Comparison of ENCODE assay signal across 15 cellular contexts in the genomic region with DNA sequence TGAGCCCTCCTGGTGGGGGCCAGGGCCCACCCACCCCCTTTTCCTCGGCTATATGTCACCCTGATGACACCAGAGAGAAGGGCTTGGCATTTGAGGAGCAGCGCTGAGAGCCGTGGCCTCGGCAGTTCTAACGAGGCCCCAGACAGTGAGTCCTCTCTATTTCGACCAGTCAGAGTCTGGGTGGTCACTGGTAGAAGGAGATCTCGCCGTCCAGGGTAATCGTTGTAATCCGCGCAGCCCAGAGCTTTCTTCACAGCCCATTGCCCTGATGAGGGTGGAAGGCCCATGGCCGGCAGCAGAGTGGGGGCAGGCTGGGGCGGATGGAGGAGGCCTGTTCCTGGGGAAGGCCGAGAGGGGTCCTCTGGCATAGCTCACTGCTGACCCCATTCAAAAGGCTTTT.
A peak's percentile ranks its signal among the peaks of the same experiment; 100 is the strongest.
DNase-seq lines count a peak whose midpoint lies in the region; ATAC-seq, FAIRE-seq and TF ChIP-seq lines count a peak whose summit lies in the region.
"Had no signal": no experiment of that assay in that cellular context is flagged by ENCODE, and none has a peak within 500 bp of the region (broad histone marks: within the 10 kb centered on the region; RNA-seq: fewer than 3 reads in every experiment).

No MANE protein-coding gene starts in this region.

- no peaks in the 10 kb centered on the region for H3K9me3 Mint-ChIP-seq in GM23338
- no peaks in the 10 kb centered on the region for H3K9me3 Mint-ChIP-seq in IgD-negative memory B cell

- H3K36me3 Mint-ChIP-seq in GM23338 (ENCODE audit: low read depth) (no peaks in the 10 kb centered on the region; the same call in 2 of the 3 replicates), IgD-negative memory B cell (no peaks in the 10 kb centered on the region)

- 99% methylated on average over 13 of the region's 14 CpGs for WGBS in HepG2 (ENCODE audit: low lambda C conversion rate)
- 84 to 88% (median 84%) methylated on average over 14 of the region's 14 CpGs for WGBS in ovary, 3 donors

- no peak for FAIRE-seq in HepG2 (lab: Jason Lieb, UNC)
- FAIRE-seq: GM18507, H54 had no signal

- H3K9ac ChIP-seq in HepG2 (ENCODE audit: insufficient read depth, low read depth, low read length), result no peak overlapping the region
- H3K9ac ChIP-seq: BLaER1 treated with 17β-estradiol and CSF1 and Interleukin-3, amounts not matched to agents 10 nM and 100 nM had no signal

- peaks cover 5% of the 10 kb centered on the region; the same call in 1 of the 2 replicates for H3K4me1 ChIP-seq in GM23338 (ENCODE audit: insufficient read depth)
- no peaks in the 10 kb centered on the region for H3K4me1 ChIP-seq in HepG2 (ENCODE audit: insufficient read depth, low read length)
- peaks cover 8% of the 10 kb centered on the region for H3K4me1 ChIP-seq in ovary (ENCODE audit: insufficient read depth)

- no peak overlapping the region for H3K27ac ChIP-seq in GM23338 (ENCODE audit: low read depth)
- no peak overlapping the region for H3K27ac ChIP-seq in HepG2 (ENCODE audit: extremely low read length, insufficient read depth, low read length)
- no peak overlapping the region for H3K27ac ChIP-seq in ovary
- H3K27ac ChIP-seq: BLaER1 treated with 17β-estradiol and CSF1 and Interleukin-3, amounts not matched to agents 10 nM and 100 nM had no signal

- in situ Hi-C loops in HepG2 (cut with HindIII; ENCODE audit: extremely low pct_ligation_motif_present, low pct_unique_long_range_greater_than_20kb), result no loop called here

- TF ChIP-seq CTCF in GM23338 (conservative IDR thresholded peaks at IDR 0.05; ENCODE audit: low read depth in 2 of 2) (no peak), HepG2 (CRISPR knock-in tag; IDR thresholded peaks at IDR 0.05) (no peak), ovary (IDR thresholded peaks at IDR 0.05) (no peak)

- DNase-seq in GM23338 (ENCODE audit: low spot score) (no peak), HepG2 (ENCODE audit: low spot score) (no peak), retina (peak; percentile 67), NCI-H2196 (lab: John Stamatoyannopoulos, UW; ENCODE audit: unreplicated experiment) (no peak), ovary (no peak)
- DNase-seq: NCI-H1436 treated with DMSO at 0.1 percent for 48 hours, NCI-H2081, NCI-H345, NCI-H526 treated with DMSO at 0.1 percent for 48 hours, RPMI8226 had no signal

- no peaks in the 10 kb centered on the region for H3K79me2 ChIP-seq in GM23338 (replicated peaks; ENCODE audit: insufficient read depth)
- H3K79me2 ChIP-seq in HepG2 (ENCODE audit: insufficient read depth, low read length), result no peaks in the 10 kb centered on the region

- no peak for TF ChIP-seq RAD21 in HepG2 (CRISPR knock-in tag; IDR thresholded peaks at IDR 0.05)

- H2AFZ ChIP-seq in GM23338 (no peak overlapping the region), HepG2 (ENCODE audit: low read length) (no peak overlapping the region)

- no peak for ATAC-seq in GM23338
- ATAC-seq in HepG2, result no peak
- no peak for ATAC-seq in HG03139 (IDR thresholded peaks at IDR 0.05; ENCODE audit: unreplicated experiment)

- intact Hi-C loops in HepG2 (cut with micrococcal nuclease; ENCODE audit: unreplicated experiment), result no loop called here
- intact Hi-C loops in ovary (cut with DNase I), result no loop called here

- POLR2A ChIA-PET in HepG2 (lab: Yijun Ruan, JAX), result no interaction called here

- H3K4me1 Mint-ChIP-seq in GM23338, result peaks cover 18% of the 10 kb centered on the region; the same call in 2 of the 3 replicates
- no peaks in the 10 kb centered on the region for H3K4me1 Mint-ChIP-seq in IgD-negative memory B cell

- peaks cover 17% of the 10 kb centered on the region for H3K27me3 Mint-ChIP-seq in GM23338 (ENCODE audit: insufficient read depth, low read depth, poor library complexity)
- H3K27me3 Mint-ChIP-seq in IgD-negative memory B cell, result no peaks in the 10 kb centered on the region

- CTCF ChIA-PET in HepG2 (lab: Yijun Ruan, JAX; ENCODE audit: low intra/inter-chr PET ratio, low total read pairs), result no interaction called here

- H3K27ac Mint-ChIP-seq in GM23338 (peak overlapping the region; percentile 15; the same call in 1 of the 2 replicates), IgD-negative memory B cell (peak overlapping the region in 2 of 3 donors; percentile 41 to 46)

- no peaks in the 10 kb centered on the region for H3K27me3 ChIP-seq in GM23338 (ENCODE audit: insufficient read depth)
- no peaks in the 10 kb centered on the region for H3K27me3 ChIP-seq in HepG2 (ENCODE audit: control insufficient read depth in 1 of 2, insufficient read depth in 2 of 2, low read length in 2 of 2)
- H3K27me3 ChIP-seq in ovary, result no peaks in the 10 kb centered on the region
- H3K27me3 ChIP-seq: BLaER1 treated with 17β-estradiol and CSF1 and Interleukin-3, amounts not matched to agents 10 nM and 100 nM had no signal

- H3K9me3 ChIP-seq in HepG2 (ENCODE audit: low read length) (no peaks in the 10 kb centered on the region), ovary (no peaks in the 10 kb centered on the region)
- H3K9me3 ChIP-seq: BLaER1 treated with 17β-estradiol and CSF1 and Interleukin-3, amounts not matched to agents 10 nM and 100 nM had no signal

- TF ChIP-seq POLR2A in HepG2 (IDR thresholded peaks at IDR 0.05; ENCODE audit: insufficient read depth in 1 of 2, low read depth in 2 of 2, low read length in 2 of 2) (no peak), ovary (IDR thresholded peaks at IDR 0.05) (no peak)

- no peak overlapping the region for H3K4me2 ChIP-seq in GM23338
- no peak overlapping the region for H3K4me2 ChIP-seq in HepG2 (ENCODE audit: low read depth, low read length)
- H3K4me2 ChIP-seq: BLaER1 treated with 17β-estradiol and CSF1 and Interleukin-3, amounts not matched to agents 10 nM and 100 nM had no signal

- 0 out of 2 replicates have a peak, but pooled peaks cover 2% of the 10 kb centered on the region for H4K20me1 ChIP-seq in GM23338 (replicated peaks; ENCODE audit: insufficient read depth)
- H4K20me1 ChIP-seq in HepG2 (ENCODE audit: insufficient read depth, low read length), result no peaks in the 10 kb centered on the region

- no peak for TF ChIP-seq EP300 in HepG2 (IDR thresholded peaks at IDR 0.05; ENCODE audit: low read depth in 2 of 2, low read length in 2 of 2)
- TF ChIP-seq EP300 in HepG2 (CRISPR knock-in tag; IDR thresholded peaks at IDR 0.05; ENCODE audit: borderline replicate concordance), result no peak
- TF ChIP-seq EP300 in ovary (IDR thresholded peaks at IDR 0.05), result no peak

- H3K36me3 ChIP-seq in GM23338 (ENCODE audit: insufficient read depth) (no peaks in the 10 kb centered on the region), HepG2 (replicated peaks in 1 of 2; ENCODE audit: control insufficient read depth in 1 of 2, insufficient read depth in 2 of 2, low read length in 2 of 2) (peaks cover 38 to 80% of the 10 kb centered on the region in 2 experiments; a peak in 4 of 5 replicates), ovary (no peaks in the 10 kb centered on the region)

- H3K9me2 ChIP-seq in GM23338 (ENCODE audit: insufficient read depth), result no peaks in the 10 kb centered on the region

- H3K4me3 ChIP-seq in GM23338 (no peak overlapping the region), HepG2 (replicated peaks in 1 of 3; ENCODE audit: insufficient read depth in 1 of 3, low read depth in 2 of 3, low read length in 3 of 3) (no peak overlapping the region), ovary (no peak overlapping the region)
- H3K4me3 ChIP-seq: BLaER1 treated with 17β-estradiol and CSF1 and Interleukin-3, amounts not matched to agents 10 nM and 100 nM had no signal

- no TSS peak for BruUV-seq in HepG2 (replicated peaks; lab: Mats Ljungman, UMichigan)

- no peaks in the 10 kb centered on the region for H3F3A ChIP-seq in GM23338 (replicated peaks; ENCODE audit: low read depth)

- no peak overlapping the region for H3K4me3 Mint-ChIP-seq in GM23338
- no peak overlapping the region for H3K4me3 Mint-ChIP-seq in IgD-negative memory B cell

TF ChIP-seq in GM23338, 12 proteins besides CTCF, POLR2A, EP300 and RAD21:
- no peak for TF ChIP-seq EZH2phosphoT487 (IDR thresholded peaks at IDR 0.05; ENCODE audit: unreplicated experiment)

TF ChIP-seq in HepG2, 621 proteins besides CTCF, POLR2A, EP300 and RAD21:
- peak; percentile 5 for TF ChIP-seq RBM22 (optimal IDR thresholded peaks at IDR 0.05; ENCODE audit: low read length)
- no peak for TF ChIP-seq MLX (CRISPR knock-in tag; IDR thresholded peaks at IDR 0.05)
- TF ChIP-seq AKAP8 (CRISPR knock-in tag; IDR thresholded peaks at IDR 0.05), result peak; percentile 51; the same call in 1 of the 2 replicates
